Comparison of ENCODE assay signal across 19 cellular contexts in the genomic region with DNA sequence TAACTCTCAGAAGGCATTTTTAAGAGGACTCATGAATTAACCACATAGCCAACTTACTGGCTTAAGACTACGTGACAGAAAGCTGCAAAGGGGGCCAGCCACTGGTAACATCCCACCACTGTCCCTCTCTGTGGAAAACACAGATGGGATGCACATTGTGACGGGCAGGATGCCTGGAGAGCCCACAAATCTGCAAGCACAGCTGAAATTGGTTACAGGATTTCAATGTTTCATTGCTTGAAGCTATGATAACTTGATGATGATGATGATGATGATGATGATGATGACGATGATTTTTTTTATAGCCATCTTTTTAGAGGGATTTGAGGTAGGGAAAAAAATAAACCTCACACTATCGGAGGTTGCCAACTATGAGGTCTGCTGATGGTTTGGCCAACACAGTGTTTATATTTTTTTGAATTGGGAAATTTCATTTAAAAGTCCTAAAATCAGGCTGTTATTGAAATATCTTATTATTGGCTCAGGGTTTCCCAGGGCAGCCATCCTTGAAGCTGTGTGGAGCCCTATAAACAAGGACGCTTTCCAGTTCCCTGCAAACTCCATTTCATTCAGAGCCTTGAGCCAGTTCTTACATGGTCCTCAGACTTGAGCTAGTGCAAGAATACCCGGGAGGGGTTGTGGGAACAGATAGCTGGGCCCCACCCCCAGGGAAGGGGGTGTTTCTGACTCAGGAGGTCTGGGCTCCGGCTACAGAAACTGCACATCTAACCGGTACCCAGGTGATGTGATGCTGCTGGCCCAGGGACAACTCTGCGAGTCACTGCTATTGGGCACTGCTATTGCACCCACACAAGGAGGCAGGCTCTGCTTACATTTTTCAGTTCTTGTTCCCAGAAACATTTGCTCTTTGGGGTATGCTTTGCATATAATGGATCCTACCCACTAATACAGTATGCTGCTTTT. TPM values are rescaled to one million over a fixed set of nuclear protein-coding genes. Genes with fewer than 3 reads are reported as not detected.
A peak's percentile ranks its signal among the peaks of the same experiment; 100 is the strongest.
DNase-seq lines count a peak whose midpoint lies in the region; ATAC-seq, FAIRE-seq and TF ChIP-seq lines count a peak whose summit lies in the region.
"Had no signal": no experiment of that assay in that cellular context is flagged by ENCODE, and none has a peak within 500 bp of the region (broad histone marks: within the 10 kb centered on the region; RNA-seq: fewer than 3 reads in every experiment).

No MANE protein-coding gene starts in this region.

- no peaks in the 10 kb centered on the region for H3K36me3 Mint-ChIP-seq in activated naive CD4-positive, alpha-beta T cell treated with anti-CD3 and anti-CD28 coated beads, Interleukin-2, amount 50 U/mL, for 72 hours
- H3K36me3 Mint-ChIP-seq in stimulated activated effector memory CD8-positive, alpha-beta T cell treated with anti-CD3 and anti-CD28 coated beads, Interleukin-12 subunit alpha, Interleukin-12 subunit beta, amount 100 ng/mL, for 72 hours: no peaks in the 10 kb centered on the region

- no peak overlapping the region for H3K4me3 Mint-ChIP-seq in stimulated activated effector memory CD8-positive, alpha-beta T cell treated with anti-CD3 and anti-CD28 coated beads, Interleukin-12 subunit alpha, Interleukin-12 subunit beta, amount 100 ng/mL, for 72 hours
- H3K4me3 Mint-ChIP-seq: nephron progenitor cell; stimulated activated naive CD8-positive, alpha-beta T cell treated with anti-CD3 and anti-CD28 coated beads, Interleukin-15, Interleukin-2, amounts not matched to agents 100 ng/mL and 50 ng/mL, for 24 hours had no signal

- no peak for FAIRE-seq in bronchial epithelial cell (lab: Jason Lieb, UNC)
- FAIRE-seq: astrocyte had no signal

- H3K36me3 ChIP-seq in bronchial epithelial cell (ENCODE audit: control insufficient read depth, insufficient read depth, low read length): no peaks in the 10 kb centered on the region
- H3K36me3 ChIP-seq: lower lobe of right lung had no signal

- DNase-seq in activated naive CD4-positive, alpha-beta T cell treated with anti-CD3 and anti-CD28 coated beads, Interleukin-2, amount 50 U/mL, for 72 hours (ENCODE audit: low spot score in 2 of 2): peak in 1 of 2 donors; percentile 24
- DNase-seq in activated naive CD4-positive, alpha-beta T cell treated with anti-CD3 and anti-CD28 coated beads, Interleukin-2, amount 50 U/mL, for 16 hours: no peak
- peak; percentile 68 for DNase-seq in bronchial epithelial cell (ENCODE audit: low read depth)
- no peak for DNase-seq in stimulated activated effector memory CD8-positive, alpha-beta T cell treated with anti-CD3 and anti-CD28 coated beads, Interleukin-12 subunit alpha, Interleukin-12 subunit beta, amount 100 ng/mL, for 72 hours (ENCODE audit: low spot score in 2 of 2)
- DNase-seq in occipital lobe (lab: John Stamatoyannopoulos, UW): no peak
- DNase-seq in MV-4-11 (lab: John Stamatoyannopoulos, UW): no peak
- DNase-seq: ACHN; COR-L47; lower lobe of right lung; NCI-H1092; NCI-H2171; nephron progenitor cell; NK-92 treated with Interleukin-12 subunit alpha and Interleukin-12 subunit beta, amount 100 ng/mL, for 24 hours; SHP77 treated with DMSO at 0.1 percent for 48 hours had no signal

- H3K9me3 Mint-ChIP-seq in activated naive CD4-positive, alpha-beta T cell treated with anti-CD3 and anti-CD28 coated beads, Interleukin-2, amount 50 U/mL, for 72 hours: peaks cover 0 to 18% of the 10 kb centered on the region in 2 donors
- no peaks in the 10 kb centered on the region for H3K9me3 Mint-ChIP-seq in stimulated activated effector memory CD8-positive, alpha-beta T cell treated with anti-CD3 and anti-CD28 coated beads, Interleukin-12 subunit alpha, Interleukin-12 subunit beta, amount 100 ng/mL, for 72 hours
- H3K9me3 Mint-ChIP-seq: stimulated activated naive CD8-positive, alpha-beta T cell treated with anti-CD3 and anti-CD28 coated beads, Interleukin-15, Interleukin-2, amounts not matched to agents 100 ng/mL and 50 ng/mL, for 24 hours had no signal

- TF ChIP-seq CTCF in bronchial epithelial cell (IDR thresholded peaks at IDR 0.05; ENCODE audit: insufficient read depth, low read length, severe bottlenecking): peak; percentile 16

- H3K27me3 ChIP-seq in bronchial epithelial cell (ENCODE audit: control insufficient read depth, insufficient read depth, low read length): no peaks in the 10 kb centered on the region

- ATAC-seq in activated naive CD4-positive, alpha-beta T cell treated with anti-CD3 and anti-CD28 coated beads, Interleukin-2, amount 50 U/mL, for 72 hours: peak; percentile 33 to 72
- ATAC-seq in HG02852 (IDR thresholded peaks at IDR 0.05; ENCODE audit: unreplicated experiment) (peak; percentile 42), GM19395 (IDR thresholded peaks at IDR 0.05; ENCODE audit: unreplicated experiment) (no peak)
- peak; percentile 50 for ATAC-seq in stimulated activated effector memory CD8-positive, alpha-beta T cell treated with anti-CD3 and anti-CD28 coated beads, Interleukin-12 subunit alpha, Interleukin-12 subunit beta, amount 100 ng/mL, for 72 hours

- peaks cover 11% of the 10 kb centered on the region for H3K4me1 Mint-ChIP-seq in stimulated activated effector memory CD8-positive, alpha-beta T cell treated with anti-CD3 and anti-CD28 coated beads, Interleukin-12 subunit alpha, Interleukin-12 subunit beta, amount 100 ng/mL, for 72 hours

- H3K4me3 ChIP-seq in bronchial epithelial cell (ENCODE audit: low read depth, low read length): no peak overlapping the region
- H3K4me3 ChIP-seq: lower lobe of right lung had no signal

- H3K27ac Mint-ChIP-seq in activated naive CD4-positive, alpha-beta T cell treated with anti-CD3 and anti-CD28 coated beads, Interleukin-2, amount 50 U/mL, for 72 hours: peak overlapping the region in 1 of 2 donors; percentile 93
- H3K27ac Mint-ChIP-seq in stimulated activated effector memory CD8-positive, alpha-beta T cell treated with anti-CD3 and anti-CD28 coated beads, Interleukin-12 subunit alpha, Interleukin-12 subunit beta, amount 100 ng/mL, for 72 hours: no peak overlapping the region
- H3K27ac Mint-ChIP-seq: nephron progenitor cell had no signal

RNA-seq across cellular contexts. Expression of gene BCAS1, which starts 27.1 kb away (rescaled TPM):
- total RNA-seq in activated naive CD4-positive, alpha-beta T cell treated with anti-CD3 and anti-CD28 coated beads, Interleukin-2, amount 50 U/mL, for 72 hours: not detected
- 0.90 TPM in 1 of 2 replicates, not detected in the other for total RNA-seq in bronchial epithelial cell
- total RNA-seq in occipital lobe: 3.0 TPM
- total RNA-seq: astrocyte, dermis microvascular lymphatic vessel endothelial cell had no signal
